Comparison of ENCODE assay signal across 1 cellular context in the genomic region with DNA sequence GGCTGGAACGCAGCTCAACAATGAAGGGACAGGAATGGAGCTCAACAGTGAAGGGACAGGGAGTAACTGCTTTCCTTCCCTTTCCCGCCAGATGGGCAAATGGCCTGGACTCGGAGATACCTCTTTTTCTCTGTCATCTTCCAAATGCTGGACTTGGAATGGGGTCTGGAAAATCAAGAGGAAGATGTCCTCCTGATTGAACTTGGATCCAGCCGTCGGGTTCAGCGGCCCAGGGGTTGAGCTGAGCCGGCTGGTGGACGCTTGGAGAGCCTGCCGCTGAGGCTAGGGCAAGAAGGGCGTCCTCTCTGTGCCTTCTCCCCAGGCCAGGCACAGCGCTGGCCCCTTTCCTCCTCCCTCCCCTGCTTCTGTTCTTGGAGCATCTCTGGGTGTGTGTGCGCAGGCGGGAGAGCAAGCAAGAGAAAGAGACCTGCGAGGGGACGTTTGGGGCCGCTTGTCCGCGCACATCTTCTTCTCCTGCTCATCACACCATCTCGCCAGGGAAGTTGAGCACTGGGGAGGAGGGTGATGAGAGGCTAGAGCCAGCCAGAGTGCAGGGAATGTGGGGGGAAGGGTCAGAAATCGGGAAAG.
TF ChIP-seq lines count a peak whose summit lies in the region.

No MANE protein-coding gene starts in this region.

TF ChIP-seq in H1, 55 proteins besides CTCF, POLR2A, EP300 and RAD21:
- TF ChIP-seq, protein P1, sequence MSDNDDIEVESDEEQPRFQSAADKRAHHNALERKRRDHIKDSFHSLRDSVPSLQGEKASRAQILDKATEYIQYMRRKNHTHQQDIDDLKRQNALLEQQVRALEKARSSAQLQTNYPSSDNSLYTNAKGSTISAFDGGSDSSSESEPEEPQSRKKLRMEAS (IDR thresholded peaks at IDR 0.05): no peak
- TF ChIP-seq, protein P2, sequence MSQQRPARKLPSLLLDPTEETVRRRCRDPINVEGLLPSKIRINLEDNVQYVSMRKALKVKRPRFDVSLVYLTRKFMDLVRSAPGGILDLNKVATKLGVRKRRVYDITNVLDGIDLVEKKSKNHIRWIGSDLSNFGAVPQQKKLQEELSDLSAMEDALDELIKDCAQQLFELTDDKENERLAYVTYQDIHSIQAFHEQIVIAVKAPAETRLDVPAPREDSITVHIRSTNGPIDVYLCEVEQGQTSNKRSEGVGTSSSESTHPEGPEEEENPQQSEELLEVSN (IDR thresholded peaks at IDR 0.05): peak; percentile 50
- TF ChIP-seq TCF12 (IDR thresholded peaks at IDR 0.05; ENCODE audit: low read depth, low read length): peak; percentile 79; the same call in 1 of the 2 replicates
- TF ChIP-seq SP1 (IDR thresholded peaks at IDR 0.05; ENCODE audit: low read depth, low read length): no peak
- TF ChIP-seq, protein P3, sequence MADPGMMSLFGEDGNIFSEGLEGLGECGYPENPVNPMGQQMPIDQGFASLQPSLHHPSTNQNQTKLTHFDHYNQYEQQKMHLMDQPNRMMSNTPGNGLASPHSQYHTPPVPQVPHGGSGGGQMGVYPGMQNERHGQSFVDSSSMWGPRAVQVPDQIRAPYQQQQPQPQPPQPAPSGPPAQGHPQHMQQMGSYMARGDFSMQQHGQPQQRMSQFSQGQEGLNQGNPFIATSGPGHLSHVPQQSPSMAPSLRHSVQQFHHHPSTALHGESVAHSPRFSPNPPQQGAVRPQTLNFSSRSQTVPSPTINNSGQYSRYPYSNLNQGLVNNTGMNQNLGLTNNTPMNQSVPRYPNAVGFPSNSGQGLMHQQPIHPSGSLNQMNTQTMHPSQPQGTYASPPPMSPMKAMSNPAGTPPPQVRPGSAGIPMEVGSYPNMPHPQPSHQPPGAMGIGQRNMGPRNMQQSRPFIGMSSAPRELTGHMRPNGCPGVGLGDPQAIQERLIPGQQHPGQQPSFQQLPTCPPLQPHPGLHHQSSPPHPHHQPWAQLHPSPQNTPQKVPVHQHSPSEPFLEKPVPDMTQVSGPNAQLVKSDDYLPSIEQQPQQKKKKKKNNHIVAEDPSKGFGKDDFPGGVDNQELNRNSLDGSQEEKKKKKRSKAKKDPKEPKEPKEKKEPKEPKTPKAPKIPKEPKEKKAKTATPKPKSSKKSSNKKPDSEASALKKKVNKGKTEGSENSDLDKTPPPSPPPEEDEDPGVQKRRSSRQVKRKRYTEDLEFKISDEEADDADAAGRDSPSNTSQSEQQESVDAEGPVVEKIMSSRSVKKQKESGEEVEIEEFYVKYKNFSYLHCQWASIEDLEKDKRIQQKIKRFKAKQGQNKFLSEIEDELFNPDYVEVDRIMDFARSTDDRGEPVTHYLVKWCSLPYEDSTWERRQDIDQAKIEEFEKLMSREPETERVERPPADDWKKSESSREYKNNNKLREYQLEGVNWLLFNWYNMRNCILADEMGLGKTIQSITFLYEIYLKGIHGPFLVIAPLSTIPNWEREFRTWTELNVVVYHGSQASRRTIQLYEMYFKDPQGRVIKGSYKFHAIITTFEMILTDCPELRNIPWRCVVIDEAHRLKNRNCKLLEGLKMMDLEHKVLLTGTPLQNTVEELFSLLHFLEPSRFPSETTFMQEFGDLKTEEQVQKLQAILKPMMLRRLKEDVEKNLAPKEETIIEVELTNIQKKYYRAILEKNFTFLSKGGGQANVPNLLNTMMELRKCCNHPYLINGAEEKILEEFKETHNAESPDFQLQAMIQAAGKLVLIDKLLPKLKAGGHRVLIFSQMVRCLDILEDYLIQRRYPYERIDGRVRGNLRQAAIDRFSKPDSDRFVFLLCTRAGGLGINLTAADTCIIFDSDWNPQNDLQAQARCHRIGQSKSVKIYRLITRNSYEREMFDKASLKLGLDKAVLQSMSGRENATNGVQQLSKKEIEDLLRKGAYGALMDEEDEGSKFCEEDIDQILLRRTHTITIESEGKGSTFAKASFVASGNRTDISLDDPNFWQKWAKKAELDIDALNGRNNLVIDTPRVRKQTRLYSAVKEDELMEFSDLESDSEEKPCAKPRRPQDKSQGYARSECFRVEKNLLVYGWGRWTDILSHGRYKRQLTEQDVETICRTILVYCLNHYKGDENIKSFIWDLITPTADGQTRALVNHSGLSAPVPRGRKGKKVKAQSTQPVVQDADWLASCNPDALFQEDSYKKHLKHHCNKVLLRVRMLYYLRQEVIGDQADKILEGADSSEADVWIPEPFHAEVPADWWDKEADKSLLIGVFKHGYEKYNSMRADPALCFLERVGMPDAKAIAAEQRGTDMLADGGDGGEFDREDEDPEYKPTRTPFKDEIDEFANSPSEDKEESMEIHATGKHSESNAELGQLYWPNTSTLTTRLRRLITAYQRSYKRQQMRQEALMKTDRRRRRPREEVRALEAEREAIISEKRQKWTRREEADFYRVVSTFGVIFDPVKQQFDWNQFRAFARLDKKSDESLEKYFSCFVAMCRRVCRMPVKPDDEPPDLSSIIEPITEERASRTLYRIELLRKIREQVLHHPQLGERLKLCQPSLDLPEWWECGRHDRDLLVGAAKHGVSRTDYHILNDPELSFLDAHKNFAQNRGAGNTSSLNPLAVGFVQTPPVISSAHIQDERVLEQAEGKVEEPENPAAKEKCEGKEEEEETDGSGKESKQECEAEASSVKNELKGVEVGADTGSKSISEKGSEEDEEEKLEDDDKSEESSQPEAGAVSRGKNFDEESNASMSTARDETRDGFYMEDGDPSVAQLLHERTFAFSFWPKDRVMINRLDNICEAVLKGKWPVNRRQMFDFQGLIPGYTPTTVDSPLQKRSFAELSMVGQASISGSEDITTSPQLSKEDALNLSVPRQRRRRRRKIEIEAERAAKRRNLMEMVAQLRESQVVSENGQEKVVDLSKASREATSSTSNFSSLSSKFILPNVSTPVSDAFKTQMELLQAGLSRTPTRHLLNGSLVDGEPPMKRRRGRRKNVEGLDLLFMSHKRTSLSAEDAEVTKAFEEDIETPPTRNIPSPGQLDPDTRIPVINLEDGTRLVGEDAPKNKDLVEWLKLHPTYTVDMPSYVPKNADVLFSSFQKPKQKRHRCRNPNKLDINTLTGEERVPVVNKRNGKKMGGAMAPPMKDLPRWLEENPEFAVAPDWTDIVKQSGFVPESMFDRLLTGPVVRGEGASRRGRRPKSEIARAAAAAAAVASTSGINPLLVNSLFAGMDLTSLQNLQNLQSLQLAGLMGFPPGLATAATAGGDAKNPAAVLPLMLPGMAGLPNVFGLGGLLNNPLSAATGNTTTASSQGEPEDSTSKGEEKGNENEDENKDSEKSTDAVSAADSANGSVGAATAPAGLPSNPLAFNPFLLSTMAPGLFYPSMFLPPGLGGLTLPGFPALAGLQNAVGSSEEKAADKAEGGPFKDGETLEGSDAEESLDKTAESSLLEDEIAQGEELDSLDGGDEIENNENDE (IDR thresholded peaks at IDR 0.05; ENCODE audit: insufficient replicate concordance, low read length): no peak
- TF ChIP-seq FOSL1 (IDR thresholded peaks at IDR 0.05; ENCODE audit: insufficient read depth, low read depth, low read length): no peak
- no peak for TF ChIP-seq PHF8 (conservative IDR thresholded peaks at IDR 0.05; ENCODE audit: low read depth, low read length)
- no peak for TF ChIP-seq SRF (IDR thresholded peaks at IDR 0.05; ENCODE audit: low read depth, low read length)
- TF ChIP-seq SP4 (IDR thresholded peaks at IDR 0.05; ENCODE audit: low read length): no peak
- peak; percentile 84 for TF ChIP-seq SUZ12 (IDR thresholded peaks at IDR 0.05; ENCODE audit: low read length)
- TF ChIP-seq CBX5 (IDR thresholded peaks at IDR 0.05; ENCODE audit: low read depth, low read length): no peak
- TF ChIP-seq KDM4A (IDR thresholded peaks at IDR 0.05; ENCODE audit: low read depth, low read length, severe bottlenecking): no peak
- TF ChIP-seq RBBP5 (IDR thresholded peaks at IDR 0.05; ENCODE audit: borderline replicate concordance, low read depth, low read length): no peak
- TF ChIP-seq EZH2 (IDR thresholded peaks at IDR 0.05; ENCODE audit: low read depth, low read length, severe bottlenecking): peak; percentile 76
- TF ChIP-seq CTBP2 (IDR thresholded peaks at IDR 0.05; ENCODE audit: borderline replicate concordance, insufficient read depth, insufficient read length, low read length): peak; percentile 99
- peak; percentile 84; the same call in 1 of the 2 replicates for TF ChIP-seq EGR1 (IDR thresholded peaks at IDR 0.05; ENCODE audit: borderline replicate concordance, low read depth, low read length)
- no peak for TF ChIP-seq RXRA (IDR thresholded peaks at IDR 0.05; ENCODE audit: insufficient read depth, low read depth, low read length)
- TF ChIP-seq SAP30 (IDR thresholded peaks at IDR 0.05; ENCODE audit: insufficient read depth, insufficient replicate concordance, low read length): no peak
- 0 out of 2 replicates have a peak, but pooled peaks have one; percentile 35 for TF ChIP-seq CREB1 (IDR thresholded peaks at IDR 0.05)
- no peak for TF ChIP-seq NANOG (IDR thresholded peaks at IDR 0.05; ENCODE audit: insufficient read depth, low read depth, low read length, poor library complexity, severe bottlenecking)
- no peak for TF ChIP-seq BCL11A (IDR thresholded peaks at IDR 0.05; ENCODE audit: low read depth in 2 of 2, low read length in 2 of 2)
- TF ChIP-seq KDM1A (IDR thresholded peaks at IDR 0.05; ENCODE audit: borderline replicate concordance, low read length): peak; percentile 78; the same call in 1 of the 2 replicates
- TF ChIP-seq RFX5 (IDR thresholded peaks at IDR 0.05; ENCODE audit: borderline replicate concordance, low read depth, low read length): no peak
- TF ChIP-seq BRCA1 (IDR thresholded peaks at IDR 0.05; ENCODE audit: low read depth, low read length): no peak
- TF ChIP-seq, protein P4, sequence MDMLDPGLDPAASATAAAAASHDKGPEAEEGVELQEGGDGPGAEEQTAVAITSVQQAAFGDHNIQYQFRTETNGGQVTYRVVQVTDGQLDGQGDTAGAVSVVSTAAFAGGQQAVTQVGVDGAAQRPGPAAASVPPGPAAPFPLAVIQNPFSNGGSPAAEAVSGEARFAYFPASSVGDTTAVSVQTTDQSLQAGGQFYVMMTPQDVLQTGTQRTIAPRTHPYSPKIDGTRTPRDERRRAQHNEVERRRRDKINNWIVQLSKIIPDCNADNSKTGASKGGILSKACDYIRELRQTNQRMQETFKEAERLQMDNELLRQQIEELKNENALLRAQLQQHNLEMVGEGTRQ (IDR thresholded peaks at IDR 0.05; ENCODE audit: low read length): no peak
- TF ChIP-seq CBX8 (IDR thresholded peaks at IDR 0.05; ENCODE audit: borderline replicate concordance, low read depth, low read length): no peak
- no peak for TF ChIP-seq SIX5 (IDR thresholded peaks at IDR 0.05; ENCODE audit: low read depth, low read length)
- no peak for TF ChIP-seq HDAC6 (IDR thresholded peaks at IDR 0.05; ENCODE audit: low read depth, low read length)
- no peak for TF ChIP-seq KDM5A (IDR thresholded peaks at IDR 0.05; ENCODE audit: low read length)
- TF ChIP-seq SP2 (IDR thresholded peaks at IDR 0.05; ENCODE audit: low read length): no peak
- TF ChIP-seq, protein P5, sequence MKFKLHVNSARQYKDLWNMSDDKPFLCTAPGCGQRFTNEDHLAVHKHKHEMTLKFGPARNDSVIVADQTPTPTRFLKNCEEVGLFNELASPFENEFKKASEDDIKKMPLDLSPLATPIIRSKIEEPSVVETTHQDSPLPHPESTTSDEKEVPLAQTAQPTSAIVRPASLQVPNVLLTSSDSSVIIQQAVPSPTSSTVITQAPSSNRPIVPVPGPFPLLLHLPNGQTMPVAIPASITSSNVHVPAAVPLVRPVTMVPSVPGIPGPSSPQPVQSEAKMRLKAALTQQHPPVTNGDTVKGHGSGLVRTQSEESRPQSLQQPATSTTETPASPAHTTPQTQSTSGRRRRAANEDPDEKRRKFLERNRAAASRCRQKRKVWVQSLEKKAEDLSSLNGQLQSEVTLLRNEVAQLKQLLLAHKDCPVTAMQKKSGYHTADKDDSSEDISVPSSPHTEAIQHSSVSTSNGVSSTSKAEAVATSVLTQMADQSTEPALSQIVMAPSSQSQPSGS (IDR thresholded peaks at IDR 0.05; ENCODE audit: low read length): no peak
- no peak for TF ChIP-seq SIRT6 (IDR thresholded peaks at IDR 0.05; ENCODE audit: low read length)
- no peak for TF ChIP-seq CHD1 (IDR thresholded peaks at IDR 0.05; ENCODE audit: low read depth, low read length)
- TF ChIP-seq TBP (IDR thresholded peaks at IDR 0.05; ENCODE audit: low read depth, low read length): no peak
- TF ChIP-seq POLR2AphosphoS5 (IDR thresholded peaks at IDR 0.05; ENCODE audit: low read depth, low read length): no peak
- peak; percentile 61 for TF ChIP-seq ASH2L (IDR thresholded peaks at IDR 0.05; ENCODE audit: low read length)
- peak; percentile 78 for TF ChIP-seq YY1 (IDR thresholded peaks at IDR 0.05; ENCODE audit: low read depth, low read length)
- 0 out of 2 replicates have a peak, but pooled peaks have one; percentile 6 for TF ChIP-seq BACH1 (IDR thresholded peaks at IDR 0.05; ENCODE audit: low read length)
- peak; percentile 69 for TF ChIP-seq RNF2 (IDR thresholded peaks at IDR 0.05; ENCODE audit: borderline replicate concordance, low read depth, low read length, missing control alignments, poor library complexity, severe bottlenecking)
- TF ChIP-seq, protein P6, sequence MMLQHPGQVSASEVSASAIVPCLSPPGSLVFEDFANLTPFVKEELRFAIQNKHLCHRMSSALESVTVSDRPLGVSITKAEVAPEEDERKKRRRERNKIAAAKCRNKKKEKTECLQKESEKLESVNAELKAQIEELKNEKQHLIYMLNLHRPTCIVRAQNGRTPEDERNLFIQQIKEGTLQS (IDR thresholded peaks at IDR 0.05; ENCODE audit: insufficient read depth, low read depth, low read length): no peak
- TF ChIP-seq GABPA (IDR thresholded peaks at IDR 0.05; ENCODE audit: borderline replicate concordance, insufficient read depth, low read length): no peak
- no peak for TF ChIP-seq TAF7 (optimal IDR thresholded peaks at IDR 0.05; ENCODE audit: borderline replicate concordance, low read depth, low read length)
- TF ChIP-seq TEAD4 (IDR thresholded peaks at IDR 0.05; ENCODE audit: low read depth, low read length): no peak; the same call in 1 of the 2 replicates
- TF ChIP-seq HDAC2 (IDR thresholded peaks at IDR 0.05; ENCODE audit: borderline replicate concordance in 1 of 2, low read depth in 2 of 2, low read length in 2 of 2): no peak; a peak in 1 of 4 replicates
- TF ChIP-seq POU5F1 (IDR thresholded peaks at IDR 0.05; ENCODE audit: low read depth, low read length): no peak
- peak in 1 of 2 experiments; percentile 79; a peak in 2 of 4 replicates for TF ChIP-seq SIN3A (conservative IDR thresholded peaks at IDR 0.05 in 1 of 2, IDR thresholded peaks at IDR 0.05 in 1 of 2; ENCODE audit: low read depth in 1 of 2, low read length in 2 of 2)
